In the genomic region with DNA sequence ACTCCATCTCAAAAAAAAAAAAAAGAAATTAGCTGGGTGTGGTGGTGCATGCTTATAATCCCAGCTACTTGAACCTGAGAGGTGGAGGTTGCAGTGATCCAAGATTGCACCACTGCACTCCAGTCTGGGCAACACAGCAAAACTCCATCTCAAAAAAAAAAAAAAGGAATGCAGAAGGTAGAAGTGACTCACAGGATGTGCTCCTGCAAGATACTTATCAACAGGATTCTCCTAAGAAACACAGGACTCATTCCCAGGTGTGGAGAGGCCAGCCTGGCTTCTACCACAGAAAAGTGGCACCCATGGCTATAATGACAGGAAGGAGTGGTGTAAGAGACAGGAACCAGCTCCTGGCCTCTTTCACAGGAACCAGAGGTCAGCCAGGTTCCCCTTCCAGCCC, we compare ENCODE assay signal across 27 cellular contexts. TPM values are rescaled to one million over a fixed set of nuclear protein-coding genes. Genes with fewer than 3 reads are reported as not detected.
DNase-seq lines count a peak whose midpoint lies in the region; ATAC-seq, FAIRE-seq and TF ChIP-seq lines count a peak whose summit lies in the region.
"Had no signal": no experiment of that assay in that cellular context is flagged by ENCODE, and none has a peak within 500 bp of the region (broad histone marks: within the 10 kb centered on the region; RNA-seq: fewer than 3 reads in every experiment).

No MANE protein-coding gene starts in this region.

- H3K4me3 ChIP-seq in K562: no peak overlapping the region
- H3K4me3 ChIP-seq: heart left ventricle, transverse colon had no signal

- CTCF ChIA-PET in K562 (lab: Yijun Ruan, JAX; ENCODE audit: low intra/inter-chr PET ratio): no interaction called here

- TF ChIP-seq RAD21 in K562 (CRISPR knock-in tag; conservative IDR thresholded peaks at IDR 0.05 in 1 of 2, IDR thresholded peaks at IDR 0.05 in 1 of 2): no peak

- TF ChIP-seq EP300 in K562 (IDR thresholded peaks at IDR 0.05; ENCODE audit: low read length): no peak

- H3K4me1 ChIP-seq in K562 (replicated peaks in 1 of 2; ENCODE audit: control insufficient read depth in 2 of 2, insufficient read depth in 2 of 2, low read length in 2 of 2): peaks cover 20 to 49% of the 10 kb centered on the region in 2 experiments
- H3K4me1 ChIP-seq: transverse colon had no signal

- no peak overlapping the region for H2AFZ ChIP-seq in K562 (ENCODE audit: low read depth, low read length)

- no peaks in the 10 kb centered on the region for H3K9me3 ChIP-seq in K562 (replicated peaks; ENCODE audit: control insufficient read depth, insufficient read depth, low read depth, low read length)
- H3K9me3 ChIP-seq: Caco-2, heart left ventricle, transverse colon had no signal

- no peak for ATAC-seq in K562
- ATAC-seq: activated T-helper 17 cell treated with anti-CD3 and anti-CD28 coated beads, Interleukin-2, amount 50 U/mL, for 72 hours; heart left ventricle had no signal

- in situ Hi-C loops in K562 (cut with MboI): no loop called here

- H3K36me3 ChIP-seq in K562 (ENCODE audit: control insufficient read depth, insufficient read depth, low read length): no peaks in the 10 kb centered on the region
- H3K36me3 ChIP-seq: brain microvascular endothelial cell, transverse colon, WERI-Rb-1 had no signal

- no peak for TF ChIP-seq POLR2A in K562 (conservative IDR thresholded peaks at IDR 0.05)

- DNase-seq in M059J (ENCODE audit: low read depth) (peak; percentile 73), K562 (ENCODE audit: extremely low read depth in 1 of 4, low spot score in 3 of 4) (no peak), glomerular visceral epithelial cell (ENCODE audit: extremely low spot score) (peak; percentile 19), renal cortical epithelial cell (ENCODE audit: low read depth) (peak; percentile 32), foreskin melanocyte (no peak), SHP77 (lab: John Stamatoyannopoulos, UW) (no peak), DMS53 treated with DMSO at 0.1 percent for 48 hours (lab: John Stamatoyannopoulos, UW; ENCODE audit: unreplicated experiment) (no peak)
- DNase-seq: activated CD4-positive, alpha-beta T cell treated with anti-CD3 and anti-CD28 coated beads for 4 hours; activated naive CD4-positive, alpha-beta T cell treated with anti-CD3 and anti-CD28 coated beads, Interleukin-2, amount 50 U/mL, for 16 hours; brain microvascular endothelial cell; Caco-2; DMS79; GDM1; HCEC 1CT; heart left ventricle; kidney; NCI-H2029 treated with DMSO at 0.1 percent for 48 hours; NCI-H524 treated with DMSO at 0.1 percent for 48 hours; nephron progenitor cell; stimulated activated CD4-positive, alpha-beta T cell treated with anti-CD3 and anti-CD28 coated beads, Interleukin-15, amount 100 ng/mL, for 24 hours; stimulated activated CD4-positive, alpha-beta T cell treated with anti-CD3 and anti-CD28 coated beads, Interleukin-4, amount 100 ng/mL, for 4 hours; T1000; transverse colon; WERI-Rb-1 had no signal

- POLR2A ChIA-PET in K562 (lab: Yijun Ruan, JAX): interaction anchor here (0.8 to 0.9 kb wide), 2 partner anchors 11 to 16 kb away, joined by 3 read pairs; no protein-coding TSS in a partner anchor

- no peak for TF ChIP-seq CTCF in K562 (IDR thresholded peaks at IDR 0.05 in 2 of 3, conservative IDR thresholded peaks at IDR 0.05 in 1 of 3; ENCODE audit: insufficient read depth in 2 of 3, low read depth in 1 of 3, low read length in 3 of 3)

- H3K27me3 ChIP-seq in K562 (ENCODE audit: control insufficient read depth in 2 of 2, insufficient read depth in 2 of 2, low read length in 2 of 2): no peaks in the 10 kb centered on the region
- H3K27me3 ChIP-seq: brain microvascular endothelial cell, heart left ventricle, transverse colon had no signal

- no peaks in the 10 kb centered on the region for H3K79me2 ChIP-seq in K562 (ENCODE audit: control insufficient read depth, insufficient read depth, low read length)

- no peak for FAIRE-seq in K562 (lab: Jason Lieb, UNC)
- FAIRE-seq: kidney had no signal

- no peak overlapping the region for H3K4me2 ChIP-seq in K562 (ENCODE audit: insufficient read depth, low read length)

- intact Hi-C loops in K562 (cut with micrococcal nuclease): no loop called here

- no peaks in the 10 kb centered on the region for H3K9me1 ChIP-seq in K562 (ENCODE audit: control insufficient read depth, insufficient read depth, low read length)

- H3K9ac ChIP-seq in K562 (ENCODE audit: insufficient read depth in 1 of 2, low read depth in 2 of 2, low read length in 2 of 2): no peak overlapping the region; a peak in 1 of 4 replicates

- no peak overlapping the region for H3K27ac ChIP-seq in K562 (ENCODE audit: extremely low read depth, low read depth, low read length)
- H3K27ac ChIP-seq: brain microvascular endothelial cell, heart left ventricle, transverse colon, WERI-Rb-1 had no signal

- H4K20me1 ChIP-seq in K562 (replicated peaks; ENCODE audit: control insufficient read depth, insufficient read depth, low read length): no peaks in the 10 kb centered on the region

- no TSS peak for BruUV-seq in K562 (replicated peaks; lab: Mats Ljungman, UMichigan)

RNA-seq across cellular contexts. Expression of gene ELMO3, which starts 13.8 kb away (rescaled TPM):
- 0.62 and 1.2 TPM in 2 replicates for total RNA-seq in M059J (2014; rRNA removed; shearing (Covaris generic))
- total RNA-seq in K562 (2011; cell fraction: chromatin; rRNA removed; ENCODE audit: low replicate concordance): 12.1 and 42.9 TPM in 2 replicates
- 32.0 and 40.1 TPM in 2 replicates for total RNA-seq in K562 (2011; cell fraction: nucleolus; rRNA removed)
- total RNA-seq in K562 (2011; cell fraction: nucleoplasm; rRNA removed): 12.4 and 17.4 TPM in 2 replicates
- 1.9 and 3.1 TPM in 2 replicates for total RNA-seq in K562 (2014; rRNA removed)
- 0.48 and 0.58 TPM in 2 replicates for total RNA-seq in K562 (2014; rRNA removed; fragmentation: Illumina TruSeq; extraction: Trizol)
- total RNA-seq in K562 (2015; rRNA removed; fragmentation: Illumina TruSeq; extraction: Trizol): 1.5 and 1.7 TPM in 2 replicates
- total RNA-seq in K562 (2021): 3.9 and 4.6 TPM in 2 replicates
- polyA plus RNA-seq in K562 (2011; rRNA removed): 2.5 and 4.0 TPM in 2 replicates
- polyA plus RNA-seq in K562 (2011; cell fraction: cytosol; rRNA removed): 2.2 and 3.1 TPM in 2 replicates
- polyA plus RNA-seq in K562 (2011; cell fraction: nucleus; rRNA removed): 35.2 and 59.8 TPM in 2 replicates
- polyA plus RNA-seq in K562 (2012): 3.7 and 5.7 TPM in 2 replicates
- 0.82 and 1.3 TPM in 2 replicates for polyA plus RNA-seq in K562 (2014; fragmentation: Illumina TruSeq; extraction: Trizol)
- under 1 TPM; 0.04 to 0.06 TPM for polyA plus RNA-seq in K562 (2014; fragmentation: Nextera tagmentation; extraction: Ambion mirVana)
- 5.1 and 5.2 TPM in 2 replicates for polyA plus RNA-seq in K562 (2014; rRNA removed)
- polyA minus RNA-seq in K562 (2011; rRNA and poly(A)+ RNA removed): 0.51 and 0.53 TPM in 2 replicates
- polyA minus RNA-seq in K562 (2011; cell fraction: cytosol; rRNA and poly(A)+ RNA removed): 0.57 and 1.3 TPM in 2 replicates
- polyA minus RNA-seq in K562 (2011; cell fraction: nucleus; rRNA and poly(A)+ RNA removed): 5.8 and 7.3 TPM in 2 replicates
- 3.1 and 20.1 TPM in 2 replicates for total RNA-seq in renal cortical epithelial cell

RNA-seq across cellular contexts. Expression of gene TMEM208, which starts 14.2 kb away (rescaled TPM):
- 44.2 and 44.7 TPM in 2 replicates for total RNA-seq in M059J (2014; rRNA removed; shearing (Covaris generic))
- 63.5 and 134 TPM in 2 replicates for total RNA-seq in K562 (2011; cell fraction: chromatin; rRNA removed; ENCODE audit: low replicate concordance)
- 154 and 182 TPM in 2 replicates for total RNA-seq in K562 (2011; cell fraction: nucleolus; rRNA removed)
- 105 and 122 TPM in 2 replicates for total RNA-seq in K562 (2011; cell fraction: nucleoplasm; rRNA removed)
- total RNA-seq in K562 (2014; rRNA removed) (43.6 and 46.8 TPM in 2 replicates), K562 (2014; rRNA removed; fragmentation: Illumina TruSeq; extraction: Trizol) (25.2 and 31.8 TPM in 2 replicates), K562 (2015; rRNA removed; fragmentation: Illumina TruSeq; extraction: Trizol) (33.3 and 37.4 TPM in 2 replicates), K562 (2021) (46.5 and 54.3 TPM in 2 replicates), renal cortical epithelial cell (22.0 and 50.2 TPM in 2 replicates)
- polyA plus RNA-seq in K562 (2011; rRNA removed) (55.8 and 67.8 TPM in 2 replicates), K562 (2014; fragmentation: Illumina TruSeq; extraction: Trizol) (54.1 and 61.7 TPM in 2 replicates), K562 (2014; fragmentation: Nextera tagmentation; extraction: Ambion mirVana) (100 to 1,000 TPM; 233 to 239 TPM), K562 (2014; rRNA removed) (64.4 and 72.6 TPM in 2 replicates)
- 113 and 129 TPM in 2 replicates for polyA plus RNA-seq in K562 (2011; cell fraction: cytosol; rRNA removed)
- polyA plus RNA-seq in K562 (2011; cell fraction: nucleus; rRNA removed): 65.0 and 95.7 TPM in 2 replicates
- polyA plus RNA-seq in K562 (2012): 48.4 and 51.3 TPM in 2 replicates
- polyA minus RNA-seq in K562 (2011; rRNA and poly(A)+ RNA removed): 48.1 and 54.8 TPM in 2 replicates
- 21.3 and 27.6 TPM in 2 replicates for polyA minus RNA-seq in K562 (2011; cell fraction: cytosol; rRNA and poly(A)+ RNA removed)
- polyA minus RNA-seq in K562 (2011; cell fraction: nucleus; rRNA and poly(A)+ RNA removed): 32.0 and 42.5 TPM in 2 replicates

RNA-seq across cellular contexts. Expression of gene E2F4, which starts 20.8 kb away (rescaled TPM):
- total RNA-seq in M059J (2014; rRNA removed; shearing (Covaris generic)): 95.7 and 106 TPM in 2 replicates
- 211 and 651 TPM in 2 replicates for total RNA-seq in K562 (2011; cell fraction: chromatin; rRNA removed; ENCODE audit: low replicate concordance)
- total RNA-seq in K562 (2011; cell fraction: nucleolus; rRNA removed): 388 and 435 TPM in 2 replicates
- 240 and 280 TPM in 2 replicates for total RNA-seq in K562 (2011; cell fraction: nucleoplasm; rRNA removed)
- total RNA-seq in K562 (2014; rRNA removed) (109 and 145 TPM in 2 replicates), K562 (2014; rRNA removed; fragmentation: Illumina TruSeq; extraction: Trizol) (52.8 and 64.0 TPM in 2 replicates), K562 (2015; rRNA removed; fragmentation: Illumina TruSeq; extraction: Trizol) (105 and 106 TPM in 2 replicates), K562 (2021) (114 and 115 TPM in 2 replicates), renal cortical epithelial cell (39.2 and 56.0 TPM in 2 replicates)
- polyA plus RNA-seq in K562 (2011; rRNA removed) (83.4 and 101 TPM in 2 replicates), K562 (2014; fragmentation: Illumina TruSeq; extraction: Trizol) (127 and 129 TPM in 2 replicates), K562 (2014; fragmentation: Nextera tagmentation; extraction: Ambion mirVana) (10 to 100 TPM in 1 of 2 experiments, 1 to 10 TPM in 1; 9.7 to 18.9 TPM), K562 (2014; rRNA removed) (139 and 150 TPM in 2 replicates)
- 110 and 215 TPM in 2 replicates for polyA plus RNA-seq in K562 (2011; cell fraction: cytosol; rRNA removed)
- 277 and 411 TPM in 2 replicates for polyA plus RNA-seq in K562 (2011; cell fraction: nucleus; rRNA removed)
- polyA plus RNA-seq in K562 (2012): 96.3 and 105 TPM in 2 replicates
- polyA minus RNA-seq in K562 (2011; rRNA and poly(A)+ RNA removed): 61.7 and 80.1 TPM in 2 replicates
- polyA minus RNA-seq in K562 (2011; cell fraction: cytosol; rRNA and poly(A)+ RNA removed): 51.9 and 58.9 TPM in 2 replicates
- 108 and 112 TPM in 2 replicates for polyA minus RNA-seq in K562 (2011; cell fraction: nucleus; rRNA and poly(A)+ RNA removed)

RNA-seq across cellular contexts. Expression of gene EXOC3L1, which starts 22.8 kb away (rescaled TPM):
- total RNA-seq in M059J (2014; rRNA removed; shearing (Covaris generic)): 0.54 and 1.4 TPM in 2 replicates
- not detected in 2 replicates for total RNA-seq in K562 (2011; cell fraction: chromatin; rRNA removed; ENCODE audit: low replicate concordance)
- total RNA-seq in K562 (2011; cell fraction: nucleolus; rRNA removed): not detected in 2 replicates
- total RNA-seq in K562 (2011; cell fraction: nucleoplasm; rRNA removed): not detected in 2 replicates
- total RNA-seq in K562 (2014; rRNA removed) (0.12 TPM in 1 of 2 replicates, not detected in the other), K562 (2014; rRNA removed; fragmentation: Illumina TruSeq; extraction: Trizol) (not detected in 2 replicates), K562 (2015; rRNA removed; fragmentation: Illumina TruSeq; extraction: Trizol) (not detected in 2 replicates), K562 (2021) (not detected in 2 replicates), renal cortical epithelial cell (0.35 and 0.52 TPM in 2 replicates)
- polyA plus RNA-seq in K562 (2011; rRNA removed) (0.08 TPM in 1 of 2 replicates, not detected in the other), K562 (2014; fragmentation: Illumina TruSeq; extraction: Trizol) (not detected in 2 replicates), K562 (2014; fragmentation: Nextera tagmentation; extraction: Ambion mirVana) (not detected), K562 (2014; rRNA removed) (not detected in 2 replicates)
- polyA plus RNA-seq in K562 (2011; cell fraction: cytosol; rRNA removed): 0.04 and 0.12 TPM in 2 replicates
- 0.11 TPM in 1 of 2 replicates, not detected in the other for polyA plus RNA-seq in K562 (2011; cell fraction: nucleus; rRNA removed)
- polyA plus RNA-seq in K562 (2012): 0.10 and 0.11 TPM in 2 replicates
- polyA minus RNA-seq in K562 (2011; rRNA and poly(A)+ RNA removed): not detected in 2 replicates
- not detected in 2 replicates for polyA minus RNA-seq in K562 (2011; cell fraction: cytosol; rRNA and poly(A)+ RNA removed)
- polyA minus RNA-seq in K562 (2011; cell fraction: nucleus; rRNA and poly(A)+ RNA removed): not detected in 2 replicates
- total RNA-seq: chondrocyte, osteoblast had no signal

RNA-seq across cellular contexts. Expression of gene MATCAP1, which starts 29.0 kb away (rescaled TPM):
- total RNA-seq in M059J (2014; rRNA removed; shearing (Covaris generic)): 7.7 and 13.7 TPM in 2 replicates
- 49.6 and 111 TPM in 2 replicates for total RNA-seq in K562 (2011; cell fraction: chromatin; rRNA removed; ENCODE audit: low replicate concordance)
- 67.4 and 83.6 TPM in 2 replicates for total RNA-seq in K562 (2011; cell fraction: nucleolus; rRNA removed)
- 53.7 and 59.5 TPM in 2 replicates for total RNA-seq in K562 (2011; cell fraction: nucleoplasm; rRNA removed)
- total RNA-seq in K562 (2014; rRNA removed) (10.3 and 13.2 TPM in 2 replicates), K562 (2014; rRNA removed; fragmentation: Illumina TruSeq; extraction: Trizol) (5.6 and 6.0 TPM in 2 replicates), K562 (2015; rRNA removed; fragmentation: Illumina TruSeq; extraction: Trizol) (9.2 and 9.9 TPM in 2 replicates), K562 (2021) (16.6 and 16.9 TPM in 2 replicates), renal cortical epithelial cell (3.3 and 10.7 TPM in 2 replicates)
- polyA plus RNA-seq in K562 (2011; rRNA removed) (13.4 and 17.8 TPM in 2 replicates), K562 (2014; fragmentation: Illumina TruSeq; extraction: Trizol) (10.6 and 12.0 TPM in 2 replicates), K562 (2014; fragmentation: Nextera tagmentation; extraction: Ambion mirVana) (1 to 10 TPM; 3.4 to 3.8 TPM), K562 (2014; rRNA removed) (20.5 and 27.5 TPM in 2 replicates)
- 19.3 and 25.9 TPM in 2 replicates for polyA plus RNA-seq in K562 (2011; cell fraction: cytosol; rRNA removed)
- 127 and 197 TPM in 2 replicates for polyA plus RNA-seq in K562 (2011; cell fraction: nucleus; rRNA removed)
- 18.3 and 21.0 TPM in 2 replicates for polyA plus RNA-seq in K562 (2012)
- 5.0 and 6.0 TPM in 2 replicates for polyA minus RNA-seq in K562 (2011; rRNA and poly(A)+ RNA removed)
- 5.5 and 9.5 TPM in 2 replicates for polyA minus RNA-seq in K562 (2011; cell fraction: cytosol; rRNA and poly(A)+ RNA removed)
- 28.1 and 37.3 TPM in 2 replicates for polyA minus RNA-seq in K562 (2011; cell fraction: nucleus; rRNA and poly(A)+ RNA removed)

Comparison
In these comparisons a context has a peak if more than half of its experiments do, and no peak if none do; other contexts are left out.
1. DNase-seq: peak in M059J (single experiment), glomerular visceral epithelial cell (single experiment) and renal cortical epithelial cell (single experiment); none in K562 (0 of 4), foreskin melanocyte (single experiment), SHP77 (0 of 2) and DMS53 treated with DMSO at 0.1 percent for 48 hours (single experiment).